In genomic region chr9:96040591-96041461, GRCh38 we compare ENCODE assay signal across 18 cellular contexts.
A peak's percentile ranks its signal among the peaks of the same experiment; 100 is the strongest.
DNase-seq lines count a peak whose midpoint lies in the region; ATAC-seq, FAIRE-seq and TF ChIP-seq lines count a peak whose summit lies in the region.
"Had no signal": no experiment of that assay in that cellular context is flagged by ENCODE, and none has a peak within 500 bp of the region (broad histone marks: within the 10 kb centered on the region; RNA-seq: fewer than 3 reads in every experiment).

No MANE protein-coding gene starts in this region.

- 37 to 55% (median 51%) methylated on average over 21 of the region's 21 CpGs for WGBS in small intestine, 3 donors

- no peak for FAIRE-seq in small intestine (lab: Jason Lieb, UNC)

- no peaks in the 10 kb centered on the region for H3K27me3 ChIP-seq in small intestine (ENCODE audit: control insufficient read depth in 2 of 2, insufficient read depth in 2 of 2, low read length in 2 of 2)
- H3K27me3 ChIP-seq: cardiac muscle cell, right atrium auricular region had no signal

- H3K9me3 Mint-ChIP-seq in type B pancreatic cell, result peaks cover 25% of the 10 kb centered on the region

- H3K27ac ChIP-seq in small intestine (ENCODE audit: low read depth in 1 of 2, low read length in 1 of 2), result peak overlapping the region in 1 of 2 donors; percentile 57
- H3K27ac ChIP-seq: cardiac muscle cell, GM23248, heart right ventricle, right atrium auricular region had no signal

- ATAC-seq in left colon (peak; percentile 71), GM21526 (IDR thresholded peaks at IDR 0.05; ENCODE audit: low FRiP score, unreplicated experiment) (no peak)
- ATAC-seq: heart right ventricle; left ventricle myocardium superior; stimulated activated naive B cell treated with anti-CD40 and anti-IgM and Interleukin-4, amounts not matched to agents 10 μg/mL and 1 μg/mL and 100 μg/mL, for 72 hours had no signal

- H3K27me3 Mint-ChIP-seq in type B pancreatic cell, result peaks cover 7% of the 10 kb centered on the region

- H3K4me3 ChIP-seq in small intestine (ENCODE audit: low read depth in 1 of 2, low read length in 2 of 2), result no peak overlapping the region
- H3K4me3 ChIP-seq: cardiac muscle cell, GM23248, heart right ventricle, right atrium auricular region had no signal

- H3K4me3 Mint-ChIP-seq in type B pancreatic cell, result peak overlapping the region; percentile 5
- H3K4me3 Mint-ChIP-seq: activated naive CD4-positive, alpha-beta T cell treated with anti-CD3 and anti-CD28 coated beads for 36 hours; nephron progenitor cell; stimulated activated naive B cell treated with anti-CD40 and anti-IgM and Interleukin-4, amounts not matched to agents 10 μg/mL and 1 μg/mL and 100 μg/mL, for 72 hours had no signal

- peaks cover 18% of the 10 kb centered on the region for H3K4me1 Mint-ChIP-seq in type B pancreatic cell (ENCODE audit: unreplicated experiment)
- H3K4me1 Mint-ChIP-seq: stimulated activated naive B cell treated with anti-CD40 and anti-IgM and Interleukin-4, amounts not matched to agents 10 μg/mL and 1 μg/mL and 100 μg/mL, for 72 hours had no signal

- H3K36me3 Mint-ChIP-seq in type B pancreatic cell, result peaks cover 14% of the 10 kb centered on the region

- H3K27ac Mint-ChIP-seq in type B pancreatic cell, result peak overlapping the region; percentile 19
- H3K27ac Mint-ChIP-seq: activated naive CD4-positive, alpha-beta T cell treated with anti-CD3 and anti-CD28 coated beads for 36 hours; nephron progenitor cell; stimulated activated naive B cell treated with anti-CD40 and anti-IgM and Interleukin-4, amounts not matched to agents 10 μg/mL and 1 μg/mL and 100 μg/mL, for 72 hours had no signal

- DNase-seq in NCI-H1417 (lab: John Stamatoyannopoulos, UW), result peak in 2 of 3 experiments; percentile 22 to 52
- no peak for DNase-seq in NCI-H1417 treated with DMSO at 0.1 percent for 48 hours (lab: John Stamatoyannopoulos, UW)
- DNase-seq in SHP77 (lab: John Stamatoyannopoulos, UW), result peak; percentile 37 to 53
- peak in 1 of 2 donors; percentile 25 for DNase-seq in left colon
- DNase-seq in type B pancreatic cell (ENCODE audit: extremely low spot score, unreplicated experiment), result no peak
- DNase-seq in small intestine, result no peak
- DNase-seq in activated naive CD4-positive, alpha-beta T cell treated with anti-CD3 and anti-CD28 coated beads, Interleukin-2, amount 50 U/mL, for 16 hours, result no peak
- DNase-seq: activated naive CD4-positive, alpha-beta T cell treated with anti-CD3 and anti-CD28 coated beads for 36 hours; GF-D8; GM23248; heart right ventricle; KBM-7; left ventricle myocardium superior; nephron progenitor cell; stimulated activated naive B cell treated with anti-CD40 and anti-IgM and Interleukin-4, amounts not matched to agents 10 μg/mL and 1 μg/mL and 100 μg/mL, for 72 hours had no signal

- peaks cover 3% of the 10 kb centered on the region for H3K9me3 ChIP-seq in small intestine (ENCODE audit: control insufficient read depth, low read depth)

- H3K36me3 ChIP-seq in small intestine (ENCODE audit: control insufficient read depth in 2 of 2, insufficient read depth in 2 of 2, low read length in 2 of 2), result no peaks in the 10 kb centered on the region
- H3K36me3 ChIP-seq: cardiac muscle cell, heart right ventricle, right atrium auricular region had no signal

- no peaks in the 10 kb centered on the region for H3K4me1 ChIP-seq in small intestine (ENCODE audit: control insufficient read depth in 2 of 2, insufficient read depth in 1 of 2, low read depth in 1 of 2, low read length in 1 of 2)
- H3K4me1 ChIP-seq: heart right ventricle, right atrium auricular region had no signal

- TF ChIP-seq CTCF in type B pancreatic cell (conservative IDR thresholded peaks at IDR 0.05), result no peak

- intact Hi-C loops in left colon (cut with DNase I, micrococcal nuclease), result no loop called here

Comparison
In these comparisons a context has a peak if more than half of its experiments do, and no peak if none do; other contexts are left out.
1. DNase-seq: peak in NCI-H1417 (2 of 3) and SHP77 (2 of 2); none in NCI-H1417 treated with DMSO at 0.1 percent for 48 hours (single experiment), type B pancreatic cell (single experiment), small intestine (single experiment) and activated naive CD4-positive, alpha-beta T cell treated with anti-CD3 and anti-CD28 coated beads, Interleukin-2, amount 50 U/mL, for 16 hours (single experiment).